19 cellular contexts compared by ENCODE assay signal in the genomic region with DNA sequence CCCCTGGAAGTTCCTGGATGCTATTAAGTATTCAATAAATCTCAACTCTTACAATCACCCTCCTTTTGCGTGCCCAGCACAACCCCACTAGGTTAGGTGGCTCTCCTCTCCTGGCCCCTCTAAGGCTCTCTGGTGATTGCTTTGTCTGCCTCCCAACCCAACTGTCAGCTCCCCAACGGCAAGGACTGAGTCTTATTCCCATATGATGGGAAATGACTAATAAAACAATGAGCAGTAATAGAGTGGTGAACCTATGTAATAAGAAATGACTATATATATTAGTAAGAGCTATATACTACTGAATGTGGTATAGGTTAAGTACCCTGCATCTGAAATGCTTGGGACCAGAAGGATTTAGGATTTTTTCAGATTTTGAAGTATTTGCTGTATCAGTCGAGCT. TPM values are rescaled to one million over a fixed set of nuclear protein-coding genes. Genes with fewer than 3 reads are reported as not detected.
DNase-seq lines count a peak whose midpoint lies in the region; ATAC-seq and TF ChIP-seq lines count a peak whose summit lies in the region.
"Had no signal": no experiment of that assay in that cellular context is flagged by ENCODE, and none has a peak within 500 bp of the region (broad histone marks: within the 10 kb centered on the region; RNA-seq: fewer than 3 reads in every experiment).

No MANE protein-coding gene starts in this region.

- H3K27me3 ChIP-seq in SJSA1 (replicated peaks) (no peaks in the 10 kb centered on the region), subcutaneous abdominal adipose tissue (ENCODE audit: control insufficient read depth in 5 of 5, insufficient read depth in 4 of 5, low read length in 5 of 5) (no peaks in the 10 kb centered on the region), psoas muscle (ENCODE audit: insufficient read depth in 3 of 3, low read length in 2 of 3) (no peaks in the 10 kb centered on the region)
- H3K27me3 ChIP-seq: upper lobe of left lung had no signal

- peaks cover 19% of the 10 kb centered on the region for H3K36me3 Mint-ChIP-seq in activated CD4-positive, alpha-beta T cell treated with anti-CD3 and anti-CD28 coated beads for 36 hours (ENCODE audit: low read depth)

- no peaks in the 10 kb centered on the region for H3K27me3 Mint-ChIP-seq in activated CD4-positive, alpha-beta T cell treated with anti-CD3 and anti-CD28 coated beads for 36 hours
- H3K27me3 Mint-ChIP-seq: central memory CD8-positive, alpha-beta T cell; stimulated activated memory B cell treated with anti-CD40 and anti-IgM and Interleukin-4, amounts not matched to agents 10 μg/mL and 1 μg/mL and 100 μg/mL, for 72 hours had no signal

- WGBS in psoas muscle, 3 donors: 84 to 94% (median 91%) methylated on average over 3 of the region's 3 CpGs

- H3K4me1 ChIP-seq in SJSA1 (replicated peaks) (peaks cover 71% of the 10 kb centered on the region), subcutaneous abdominal adipose tissue (ENCODE audit: control insufficient read depth in 5 of 5, insufficient read depth in 5 of 5, low read length in 5 of 5) (peaks cover 0 to 85% (median 76%) of the 10 kb centered on the region in 5 donors), psoas muscle (peaks cover 49% of the 10 kb centered on the region)

- peaks cover 70% of the 10 kb centered on the region for H3K4me1 Mint-ChIP-seq in activated CD4-positive, alpha-beta T cell treated with anti-CD3 and anti-CD28 coated beads for 36 hours

- H3K4me3 ChIP-seq in SJSA1 (no peak overlapping the region), fibroblast of mammary gland (ENCODE audit: control insufficient read depth, low read depth, low read length) (no peak overlapping the region), subcutaneous abdominal adipose tissue (ENCODE audit: low read depth in 1 of 5, low read length in 5 of 5) (no peak overlapping the region), psoas muscle (no peak overlapping the region)
- H3K4me3 ChIP-seq: mucosa of descending colon, upper lobe of left lung had no signal

- no peak for DNase-seq in activated CD4-positive, alpha-beta T cell treated with anti-CD3 and anti-CD28 coated beads for 36 hours
- DNase-seq in activated CD4-positive, alpha-beta T cell treated with anti-CD3 and anti-CD28 coated beads, Interleukin-2, amount 50 U/mL, for 4 hours: no peak
- DNase-seq in SJSA1 (ENCODE audit: low read depth in 1 of 2, low spot score in 2 of 2) (peak; percentile 85 to 87), fibroblast of mammary gland (ENCODE audit: low read depth) (peak; percentile 62), psoas muscle (no peak), NCI-H526 treated with DMSO at 0.1 percent for 48 hours (lab: John Stamatoyannopoulos, UW) (no peak)
- DNase-seq: effector CD8-positive, alpha-beta T cell; mucosa of descending colon; NCI-H1105; NCI-H2081 treated with DMSO at 0.1 percent for 48 hours; NCI-H510A; retina; upper lobe of left lung had no signal

- no peak overlapping the region for H3K27ac Mint-ChIP-seq in activated CD4-positive, alpha-beta T cell treated with anti-CD3 and anti-CD28 coated beads for 36 hours
- H3K27ac Mint-ChIP-seq: stimulated activated memory B cell treated with anti-CD40 and anti-IgM and Interleukin-4, amounts not matched to agents 10 μg/mL and 1 μg/mL and 100 μg/mL, for 72 hours had no signal

- peaks cover 96% of the 10 kb centered on the region for H3K36me3 ChIP-seq in SJSA1
- peaks cover 8 to 23% (median 14%) of the 10 kb centered on the region in 5 donors for H3K36me3 ChIP-seq in subcutaneous abdominal adipose tissue (ENCODE audit: control insufficient read depth in 5 of 5, insufficient read depth in 5 of 5, low read length in 5 of 5)
- peaks cover 6 to 43% of the 10 kb centered on the region in 2 donors for H3K36me3 ChIP-seq in psoas muscle (ENCODE audit: insufficient read depth in 1 of 2, low read depth in 1 of 2)

- TF ChIP-seq CTCF in fibroblast of mammary gland (conservative IDR thresholded peaks at IDR 0.05; ENCODE audit: control insufficient read depth, insufficient read depth, low read depth, low read length) (no peak), psoas muscle (IDR thresholded peaks at IDR 0.05) (no peak)

- H3K27ac ChIP-seq in SJSA1 (peak overlapping the region; percentile 47), subcutaneous abdominal adipose tissue (ENCODE audit: low read depth, low read length) (peak overlapping the region; percentile 22), psoas muscle (no peak overlapping the region)

- POLR2A ChIA-PET in activated CD4-positive, alpha-beta T cell treated with anti-CD3 and anti-CD28 coated beads for 36 hours (lab: Charles Lee): no interaction called here

- H3K4me3 Mint-ChIP-seq in activated CD4-positive, alpha-beta T cell treated with anti-CD3 and anti-CD28 coated beads for 36 hours: no peak overlapping the region
- H3K4me3 Mint-ChIP-seq: central memory CD8-positive, alpha-beta T cell; stimulated activated memory B cell treated with anti-CD40 and anti-IgM and Interleukin-4, amounts not matched to agents 10 μg/mL and 1 μg/mL and 100 μg/mL, for 72 hours had no signal

- H3K9me3 ChIP-seq in SJSA1 (replicated peaks) (no peaks in the 10 kb centered on the region), subcutaneous abdominal adipose tissue (ENCODE audit: control insufficient read depth in 5 of 5, low read length in 5 of 5) (no peaks in the 10 kb centered on the region), psoas muscle (no peaks in the 10 kb centered on the region)
- H3K9me3 ChIP-seq: mucosa of descending colon, upper lobe of left lung had no signal

- CTCF ChIA-PET in activated CD4-positive, alpha-beta T cell treated with anti-CD3 and anti-CD28 coated beads for 36 hours (lab: Charles Lee): no interaction called here

- H3K9me3 Mint-ChIP-seq in activated CD4-positive, alpha-beta T cell treated with anti-CD3 and anti-CD28 coated beads for 36 hours (ENCODE audit: low read depth): no peaks in the 10 kb centered on the region
- H3K9me3 Mint-ChIP-seq: central memory CD8-positive, alpha-beta T cell; stimulated activated memory B cell treated with anti-CD40 and anti-IgM and Interleukin-4, amounts not matched to agents 10 μg/mL and 1 μg/mL and 100 μg/mL, for 72 hours had no signal

- intact Hi-C loops in activated CD4-positive, alpha-beta T cell treated with anti-CD3 and anti-CD28 coated beads for 36 hours (cut with DNase I, micrococcal nuclease): loop anchor here (1.0 to 5.0 kb wide), 4 partner anchors 8 to 297 kb away; a partner anchor contains a TSS
- intact Hi-C loops in psoas muscle (cut with DNase I): no loop called here

- no peak overlapping the region for H3K9ac ChIP-seq in subcutaneous abdominal adipose tissue (ENCODE audit: low read length in 5 of 5)

- ATAC-seq in activated CD4-positive, alpha-beta T cell treated with anti-CD3 and anti-CD28 coated beads for 36 hours: peak; percentile 54
- no peak for ATAC-seq in psoas muscle
- ATAC-seq in HG02678 (IDR thresholded peaks at IDR 0.05; ENCODE audit: unreplicated experiment): no peak
- ATAC-seq: left lobe of liver; mucosa of descending colon; Right ventricle myocardium inferior; stimulated activated memory B cell treated with anti-CD40 and anti-IgM and Interleukin-4, amounts not matched to agents 10 μg/mL and 1 μg/mL and 100 μg/mL, for 72 hours had no signal

RNA-seq across cellular contexts. Expression of a gene that starts 8.1 kb away (rescaled TPM):
- total RNA-seq in activated CD4-positive, alpha-beta T cell treated with anti-CD3 and anti-CD28 coated beads for 36 hours: 10 to 100 TPM; 13.9 to 17.2 TPM
- total RNA-seq in SJSA1 (2014; rRNA removed; shearing (Covaris generic)): 519 and 584 TPM in 2 replicates
- total RNA-seq in psoas muscle: 10 to 100 TPM in 3 of 4 donors, 1 to 10 TPM in 1; 9.7 to 14.8 (median 11.6) TPM
- 10 to 100 TPM in 1 of 3 donors, 1 to 10 TPM in 2; 7.3 to 14.2 (median 9.0) TPM for polyA plus RNA-seq in psoas muscle

Comparison
In these comparisons a context has a peak if more than half of its experiments do, and no peak if none do; other contexts are left out.
1. DNase-seq: peak in SJSA1 (2 of 2) and fibroblast of mammary gland (single experiment); none in activated CD4-positive, alpha-beta T cell treated with anti-CD3 and anti-CD28 coated beads for 36 hours (single experiment), activated CD4-positive, alpha-beta T cell treated with anti-CD3 and anti-CD28 coated beads, Interleukin-2, amount 50 U/mL, for 4 hours (0 of 2), psoas muscle (0 of 2) and NCI-H526 treated with DMSO at 0.1 percent for 48 hours (single experiment).
2. RNA of a gene that starts 8.1 kb away (total RNA-seq): 519 to 584 TPM in SJSA1; 13.9 to 17.2 TPM in activated CD4-positive, alpha-beta T cell treated with anti-CD3 and anti-CD28 coated beads for 36 hours and 9.7 to 14.8 TPM in psoas muscle; every median in the first group is over 10 times any median in the second.
3. intact Hi-C loops: an anchor here in activated CD4-positive, alpha-beta T cell treated with anti-CD3 and anti-CD28 coated beads for 36 hours (1.0 to 5.0 kb wide); none called in psoas muscle.